ENCODE assay signal across 15 cellular contexts in genomic region chr18:43772907-43773306, GRCh38.
"Had no signal": no experiment of that assay in that cellular context is flagged by ENCODE, and none has a peak within 500 bp of the region (broad histone marks: within the 10 kb centered on the region; RNA-seq: fewer than 3 reads in every experiment).

No MANE protein-coding gene starts in this region.

- H3K9me3 ChIP-seq: ascending aorta, esophagus squamous epithelium, mucosa of descending colon had no signal

- ATAC-seq: activated CD8-positive, alpha-beta T cell treated with anti-CD3 and anti-CD28 coated beads, Interleukin-2, amount 10 ng/mL, durations not matched to agents 7 days and 5 days; activated naive CD4-positive, alpha-beta T cell treated with anti-CD3 and anti-CD28 coated beads, Interleukin-2, amount 50 U/mL, for 72 hours; mucosa of descending colon; T-cell had no signal

- DNase-seq: activated CD4-positive, alpha-beta T cell treated with anti-CD3 and anti-CD28 coated beads, Interleukin-2, amount 50 U/mL, for 1 hour; activated CD4-positive, CD25-positive, alpha-beta regulatory T cell treated with anti-CD3 and anti-CD28 coated beads, Interleukin-2, amount 50 U/mL, for 72 hours; activated CD8-positive, alpha-beta T cell treated with anti-CD3 and anti-CD28 coated beads, Interleukin-2, amount 10 ng/mL, durations not matched to agents 7 days and 5 days; brain microvascular endothelial cell; esophagus squamous epithelium; mesendoderm; mucosa of descending colon; naive B cell; occipital lobe; stimulated activated CD4-positive, alpha-beta T cell treated with anti-CD3 and anti-CD28 coated beads, Interleukin-4, amount 100 ng/mL, for 24 hours; stimulated activated naive CD4-positive, alpha-beta T cell treated with Interleukin-2 at 50 U/mL for 16 hours; T-cell had no signal

- H3K4me3 ChIP-seq: ascending aorta, esophagus squamous epithelium, mucosa of descending colon had no signal

- H3K27ac ChIP-seq: ascending aorta, brain microvascular endothelial cell, esophagus squamous epithelium, VCaP had no signal

- H3K4me1 ChIP-seq: ascending aorta, esophagus squamous epithelium had no signal

- H3K27me3 ChIP-seq: ascending aorta, brain microvascular endothelial cell, esophagus squamous epithelium had no signal

- H3K36me3 ChIP-seq: ascending aorta, brain microvascular endothelial cell, esophagus squamous epithelium had no signal
